In genomic region chr3:32117324-32117723, GRCh38 we compare ENCODE assay signal across 16 cellular contexts.
"Had no signal": no experiment of that assay in that cellular context is flagged by ENCODE, and none has a peak within 500 bp of the region (broad histone marks: within the 10 kb centered on the region; RNA-seq: fewer than 3 reads in every experiment).

No MANE protein-coding gene starts in this region.

- ATAC-seq: gastroesophageal sphincter; naive thymus-derived CD8-positive, alpha-beta T cell; sciatic nerve; stimulated activated naive B cell treated with anti-CD40 and anti-IgM and Interleukin-4, amounts not matched to agents 10 μg/mL and 1 μg/mL and 100 μg/mL, for 72 hours had no signal

- H3K4me2 ChIP-seq: hepatocyte had no signal

- H3K4me3 Mint-ChIP-seq: activated naive CD8-positive, alpha-beta T cell; activated T-cell treated with anti-CD3 and anti-CD28 coated beads, Interleukin-2, amount 50 U/mL, for 24 hours; naive thymus-derived CD8-positive, alpha-beta T cell; stimulated activated naive B cell treated with anti-CD40 and anti-IgM and Interleukin-4, amounts not matched to agents 10 μg/mL and 1 μg/mL and 100 μg/mL, for 72 hours had no signal

- H3K36me3 ChIP-seq: cardiac muscle cell, colonic mucosa, gastroesophageal sphincter, neutrophil, transverse colon had no signal

- H3K27ac ChIP-seq: cardiac muscle cell, colonic mucosa, gastroesophageal sphincter, hepatocyte, neutrophil, transverse colon had no signal

- H2AFZ ChIP-seq: hepatocyte had no signal

- H3K27me3 ChIP-seq: cardiac muscle cell, colonic mucosa, gastroesophageal sphincter, hepatocyte, neutrophil, transverse colon had no signal

- H3K4me1 ChIP-seq: colonic mucosa had no signal

- H3K4me3 ChIP-seq: cardiac muscle cell, colonic mucosa, gastroesophageal sphincter, hepatocyte, transverse colon had no signal

- H3K9me3 ChIP-seq: colonic mucosa, gastroesophageal sphincter, neutrophil, transverse colon had no signal

- H3K36me3 Mint-ChIP-seq: naive thymus-derived CD8-positive, alpha-beta T cell had no signal

- DNase-seq: activated CD4-positive, alpha-beta T cell treated with anti-CD3 and anti-CD28 coated beads, Interleukin-2, amount 50 U/mL, for 1 hour; activated gamma-delta T cell; activated T-cell treated with anti-CD3 and anti-CD28 coated beads, Interleukin-2, amount 50 U/mL, for 24 hours; colonic mucosa; effector CD4-positive, alpha-beta T cell; naive thymus-derived CD8-positive, alpha-beta T cell; stimulated activated CD4-positive, alpha-beta T cell treated with anti-CD3 and anti-CD28 coated beads, Interleukin-2, amount 100 ng/mL, for 24 hours; stimulated activated naive B cell treated with anti-CD40 and anti-IgM and Interleukin-4, amounts not matched to agents 10 μg/mL and 1 μg/mL and 100 μg/mL, for 72 hours; substantia nigra; transverse colon had no signal

- H3K27me3 Mint-ChIP-seq: activated naive CD8-positive, alpha-beta T cell; activated T-cell treated with anti-CD3 and anti-CD28 coated beads, Interleukin-2, amount 50 U/mL, for 24 hours; stimulated activated naive B cell treated with anti-CD40 and anti-IgM and Interleukin-4, amounts not matched to agents 10 μg/mL and 1 μg/mL and 100 μg/mL, for 72 hours had no signal
